ENCODE assay signal across 1 cellular context in the genomic region with DNA sequence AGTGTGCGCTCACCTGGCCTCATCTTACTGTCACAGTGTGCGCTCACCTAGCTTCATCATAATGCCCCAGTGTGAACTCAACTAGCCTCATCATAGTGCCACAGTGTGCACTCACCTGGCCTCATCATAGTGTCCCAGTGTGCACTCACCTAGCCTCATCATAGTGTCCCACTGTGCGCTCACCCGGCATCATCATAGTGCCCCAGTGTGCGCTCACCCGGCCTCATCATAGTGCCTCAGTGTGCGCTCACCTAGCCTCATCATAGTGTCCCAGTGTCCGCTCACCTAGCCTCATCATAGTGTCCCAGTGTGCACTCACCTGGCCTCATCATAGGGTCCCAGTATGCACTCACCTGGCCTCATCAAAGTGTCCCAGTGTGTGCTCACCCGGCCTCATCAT.
TF ChIP-seq lines count a peak whose summit lies in the region.

No MANE protein-coding gene starts in this region.

TF ChIP-seq in H1, 55 proteins besides CTCF, POLR2A, EP300 and RAD21:
- TF ChIP-seq, protein P1, sequence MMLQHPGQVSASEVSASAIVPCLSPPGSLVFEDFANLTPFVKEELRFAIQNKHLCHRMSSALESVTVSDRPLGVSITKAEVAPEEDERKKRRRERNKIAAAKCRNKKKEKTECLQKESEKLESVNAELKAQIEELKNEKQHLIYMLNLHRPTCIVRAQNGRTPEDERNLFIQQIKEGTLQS (IDR thresholded peaks at IDR 0.05; ENCODE audit: insufficient read depth, low read depth, low read length): no peak
- no peak for TF ChIP-seq RBBP5 (IDR thresholded peaks at IDR 0.05; ENCODE audit: borderline replicate concordance, low read depth, low read length)
- TF ChIP-seq BACH1 (IDR thresholded peaks at IDR 0.05; ENCODE audit: low read length): no peak
- TF ChIP-seq HDAC2 (IDR thresholded peaks at IDR 0.05; ENCODE audit: borderline replicate concordance in 1 of 2, low read depth in 2 of 2, low read length in 2 of 2): no peak
- no peak for TF ChIP-seq GABPA (IDR thresholded peaks at IDR 0.05; ENCODE audit: borderline replicate concordance, insufficient read depth, low read length)
- TF ChIP-seq CREB1 (IDR thresholded peaks at IDR 0.05): no peak
- TF ChIP-seq RNF2 (IDR thresholded peaks at IDR 0.05; ENCODE audit: borderline replicate concordance, low read depth, low read length, missing control alignments, poor library complexity, severe bottlenecking): no peak
- TF ChIP-seq, protein P2, sequence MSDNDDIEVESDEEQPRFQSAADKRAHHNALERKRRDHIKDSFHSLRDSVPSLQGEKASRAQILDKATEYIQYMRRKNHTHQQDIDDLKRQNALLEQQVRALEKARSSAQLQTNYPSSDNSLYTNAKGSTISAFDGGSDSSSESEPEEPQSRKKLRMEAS (IDR thresholded peaks at IDR 0.05): no peak
- TF ChIP-seq TEAD4 (IDR thresholded peaks at IDR 0.05; ENCODE audit: low read depth, low read length): no peak
- no peak for TF ChIP-seq KDM5A (IDR thresholded peaks at IDR 0.05; ENCODE audit: low read length)
- no peak for TF ChIP-seq ZNF274 (IDR thresholded peaks at IDR 0.05; ENCODE audit: borderline replicate concordance, extremely low read depth, low read length)
- TF ChIP-seq CHD2 (IDR thresholded peaks at IDR 0.05; ENCODE audit: low read length): no peak
- no peak for TF ChIP-seq HDAC6 (IDR thresholded peaks at IDR 0.05; ENCODE audit: low read depth, low read length)
- TF ChIP-seq, protein P3, sequence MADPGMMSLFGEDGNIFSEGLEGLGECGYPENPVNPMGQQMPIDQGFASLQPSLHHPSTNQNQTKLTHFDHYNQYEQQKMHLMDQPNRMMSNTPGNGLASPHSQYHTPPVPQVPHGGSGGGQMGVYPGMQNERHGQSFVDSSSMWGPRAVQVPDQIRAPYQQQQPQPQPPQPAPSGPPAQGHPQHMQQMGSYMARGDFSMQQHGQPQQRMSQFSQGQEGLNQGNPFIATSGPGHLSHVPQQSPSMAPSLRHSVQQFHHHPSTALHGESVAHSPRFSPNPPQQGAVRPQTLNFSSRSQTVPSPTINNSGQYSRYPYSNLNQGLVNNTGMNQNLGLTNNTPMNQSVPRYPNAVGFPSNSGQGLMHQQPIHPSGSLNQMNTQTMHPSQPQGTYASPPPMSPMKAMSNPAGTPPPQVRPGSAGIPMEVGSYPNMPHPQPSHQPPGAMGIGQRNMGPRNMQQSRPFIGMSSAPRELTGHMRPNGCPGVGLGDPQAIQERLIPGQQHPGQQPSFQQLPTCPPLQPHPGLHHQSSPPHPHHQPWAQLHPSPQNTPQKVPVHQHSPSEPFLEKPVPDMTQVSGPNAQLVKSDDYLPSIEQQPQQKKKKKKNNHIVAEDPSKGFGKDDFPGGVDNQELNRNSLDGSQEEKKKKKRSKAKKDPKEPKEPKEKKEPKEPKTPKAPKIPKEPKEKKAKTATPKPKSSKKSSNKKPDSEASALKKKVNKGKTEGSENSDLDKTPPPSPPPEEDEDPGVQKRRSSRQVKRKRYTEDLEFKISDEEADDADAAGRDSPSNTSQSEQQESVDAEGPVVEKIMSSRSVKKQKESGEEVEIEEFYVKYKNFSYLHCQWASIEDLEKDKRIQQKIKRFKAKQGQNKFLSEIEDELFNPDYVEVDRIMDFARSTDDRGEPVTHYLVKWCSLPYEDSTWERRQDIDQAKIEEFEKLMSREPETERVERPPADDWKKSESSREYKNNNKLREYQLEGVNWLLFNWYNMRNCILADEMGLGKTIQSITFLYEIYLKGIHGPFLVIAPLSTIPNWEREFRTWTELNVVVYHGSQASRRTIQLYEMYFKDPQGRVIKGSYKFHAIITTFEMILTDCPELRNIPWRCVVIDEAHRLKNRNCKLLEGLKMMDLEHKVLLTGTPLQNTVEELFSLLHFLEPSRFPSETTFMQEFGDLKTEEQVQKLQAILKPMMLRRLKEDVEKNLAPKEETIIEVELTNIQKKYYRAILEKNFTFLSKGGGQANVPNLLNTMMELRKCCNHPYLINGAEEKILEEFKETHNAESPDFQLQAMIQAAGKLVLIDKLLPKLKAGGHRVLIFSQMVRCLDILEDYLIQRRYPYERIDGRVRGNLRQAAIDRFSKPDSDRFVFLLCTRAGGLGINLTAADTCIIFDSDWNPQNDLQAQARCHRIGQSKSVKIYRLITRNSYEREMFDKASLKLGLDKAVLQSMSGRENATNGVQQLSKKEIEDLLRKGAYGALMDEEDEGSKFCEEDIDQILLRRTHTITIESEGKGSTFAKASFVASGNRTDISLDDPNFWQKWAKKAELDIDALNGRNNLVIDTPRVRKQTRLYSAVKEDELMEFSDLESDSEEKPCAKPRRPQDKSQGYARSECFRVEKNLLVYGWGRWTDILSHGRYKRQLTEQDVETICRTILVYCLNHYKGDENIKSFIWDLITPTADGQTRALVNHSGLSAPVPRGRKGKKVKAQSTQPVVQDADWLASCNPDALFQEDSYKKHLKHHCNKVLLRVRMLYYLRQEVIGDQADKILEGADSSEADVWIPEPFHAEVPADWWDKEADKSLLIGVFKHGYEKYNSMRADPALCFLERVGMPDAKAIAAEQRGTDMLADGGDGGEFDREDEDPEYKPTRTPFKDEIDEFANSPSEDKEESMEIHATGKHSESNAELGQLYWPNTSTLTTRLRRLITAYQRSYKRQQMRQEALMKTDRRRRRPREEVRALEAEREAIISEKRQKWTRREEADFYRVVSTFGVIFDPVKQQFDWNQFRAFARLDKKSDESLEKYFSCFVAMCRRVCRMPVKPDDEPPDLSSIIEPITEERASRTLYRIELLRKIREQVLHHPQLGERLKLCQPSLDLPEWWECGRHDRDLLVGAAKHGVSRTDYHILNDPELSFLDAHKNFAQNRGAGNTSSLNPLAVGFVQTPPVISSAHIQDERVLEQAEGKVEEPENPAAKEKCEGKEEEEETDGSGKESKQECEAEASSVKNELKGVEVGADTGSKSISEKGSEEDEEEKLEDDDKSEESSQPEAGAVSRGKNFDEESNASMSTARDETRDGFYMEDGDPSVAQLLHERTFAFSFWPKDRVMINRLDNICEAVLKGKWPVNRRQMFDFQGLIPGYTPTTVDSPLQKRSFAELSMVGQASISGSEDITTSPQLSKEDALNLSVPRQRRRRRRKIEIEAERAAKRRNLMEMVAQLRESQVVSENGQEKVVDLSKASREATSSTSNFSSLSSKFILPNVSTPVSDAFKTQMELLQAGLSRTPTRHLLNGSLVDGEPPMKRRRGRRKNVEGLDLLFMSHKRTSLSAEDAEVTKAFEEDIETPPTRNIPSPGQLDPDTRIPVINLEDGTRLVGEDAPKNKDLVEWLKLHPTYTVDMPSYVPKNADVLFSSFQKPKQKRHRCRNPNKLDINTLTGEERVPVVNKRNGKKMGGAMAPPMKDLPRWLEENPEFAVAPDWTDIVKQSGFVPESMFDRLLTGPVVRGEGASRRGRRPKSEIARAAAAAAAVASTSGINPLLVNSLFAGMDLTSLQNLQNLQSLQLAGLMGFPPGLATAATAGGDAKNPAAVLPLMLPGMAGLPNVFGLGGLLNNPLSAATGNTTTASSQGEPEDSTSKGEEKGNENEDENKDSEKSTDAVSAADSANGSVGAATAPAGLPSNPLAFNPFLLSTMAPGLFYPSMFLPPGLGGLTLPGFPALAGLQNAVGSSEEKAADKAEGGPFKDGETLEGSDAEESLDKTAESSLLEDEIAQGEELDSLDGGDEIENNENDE (IDR thresholded peaks at IDR 0.05; ENCODE audit: insufficient replicate concordance, low read length): no peak
- TF ChIP-seq, protein P4, sequence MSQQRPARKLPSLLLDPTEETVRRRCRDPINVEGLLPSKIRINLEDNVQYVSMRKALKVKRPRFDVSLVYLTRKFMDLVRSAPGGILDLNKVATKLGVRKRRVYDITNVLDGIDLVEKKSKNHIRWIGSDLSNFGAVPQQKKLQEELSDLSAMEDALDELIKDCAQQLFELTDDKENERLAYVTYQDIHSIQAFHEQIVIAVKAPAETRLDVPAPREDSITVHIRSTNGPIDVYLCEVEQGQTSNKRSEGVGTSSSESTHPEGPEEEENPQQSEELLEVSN (IDR thresholded peaks at IDR 0.05): no peak
- no peak for TF ChIP-seq ASH2L (IDR thresholded peaks at IDR 0.05; ENCODE audit: low read length)
- no peak for TF ChIP-seq SAP30 (IDR thresholded peaks at IDR 0.05; ENCODE audit: insufficient read depth, insufficient replicate concordance, low read length)
- TF ChIP-seq RXRA (IDR thresholded peaks at IDR 0.05; ENCODE audit: insufficient read depth, low read depth, low read length): no peak
- TF ChIP-seq KDM4A (IDR thresholded peaks at IDR 0.05; ENCODE audit: low read depth, low read length, severe bottlenecking): no peak
- TF ChIP-seq SIRT6 (IDR thresholded peaks at IDR 0.05; ENCODE audit: low read length): no peak
